In the genomic region with DNA sequence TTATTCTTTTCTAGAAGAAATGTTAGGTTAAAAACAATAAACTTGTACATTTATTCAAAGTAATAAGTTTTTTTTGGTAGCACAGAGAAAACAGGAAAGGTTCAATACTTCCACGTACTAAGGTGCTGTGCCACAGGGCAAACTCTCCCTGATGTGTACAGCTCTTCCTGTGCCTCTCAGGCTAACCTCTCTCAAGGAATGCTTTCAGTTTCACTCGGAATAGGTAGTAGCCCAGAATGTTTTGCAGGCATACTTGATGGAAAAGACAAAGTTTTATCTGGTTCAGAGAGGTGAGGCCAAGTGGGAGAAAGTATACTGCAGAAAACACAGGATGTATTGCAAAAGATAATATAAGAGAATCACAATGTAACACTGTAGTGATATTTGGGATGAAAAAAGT, we compare ENCODE assay signal across 21 cellular contexts.
"Had no signal": no experiment of that assay in that cellular context is flagged by ENCODE, and none has a peak within 500 bp of the region (broad histone marks: within the 10 kb centered on the region; RNA-seq: fewer than 3 reads in every experiment).

No MANE protein-coding gene starts in this region.

- H3K27ac Mint-ChIP-seq: activated naive CD4-positive, alpha-beta T cell treated with anti-CD3 and anti-CD28 coated beads, Interleukin-2, amount 10 ng/mL, durations not matched to agents 7 days and 5 days; nephron progenitor cell; stimulated activated naive B cell treated with anti-CD40 and anti-IgM and Interleukin-4, amounts not matched to agents 10 μg/mL and 1 μg/mL and 100 μg/mL, for 72 hours; WTC11 had no signal

- H3K4me1 ChIP-seq: pancreas had no signal

- H3K4me2 ChIP-seq: smooth muscle cell had no signal

- H3K27ac ChIP-seq: gastrocnemius medialis, pancreas, psoas muscle had no signal

- H3K9me3 ChIP-seq: esophagus muscularis mucosa, gastrocnemius medialis, pancreas, psoas muscle had no signal

- H3K4me3 Mint-ChIP-seq: activated naive CD4-positive, alpha-beta T cell treated with anti-CD3 and anti-CD28 coated beads, Interleukin-2, amount 10 ng/mL, durations not matched to agents 7 days and 5 days; nephron progenitor cell; stimulated activated naive B cell treated with anti-CD40 and anti-IgM and Interleukin-4, amounts not matched to agents 10 μg/mL and 1 μg/mL and 100 μg/mL, for 72 hours; WTC11 had no signal

- H3K27me3 ChIP-seq: esophagus muscularis mucosa, gastrocnemius medialis, pancreas had no signal

- DNase-seq: activated CD4-positive, alpha-beta T cell treated with anti-CD3 and anti-CD28 coated beads, Interleukin-2, amount 50 U/mL, for 48 hours; activated CD8-positive, alpha-beta memory T cell treated with anti-CD3 and anti-CD28 coated beads, Interleukin-2, amount 50 U/mL, for 48 hours; activated effector memory CD4-positive, alpha-beta T cell treated with Interleukin-2 at 50 U/mL for 16 hours; activated naive CD4-positive, alpha-beta T cell treated with anti-CD3 and anti-CD28 coated beads, Interleukin-2, amount 10 ng/mL, durations not matched to agents 7 days and 5 days; activated T-cell treated with anti-CD3 and anti-CD28 coated beads, Interleukin-2, amount 50 U/mL, for 48 hours; amygdala; gastrocnemius medialis; head of caudate nucleus; islet precursor cell; nephron progenitor cell; pancreas; psoas muscle; right cardiac atrium; stimulated activated CD4-positive, alpha-beta T cell treated with anti-CD3 and anti-CD28 coated beads, Interleukin-2, amount 100 ng/mL, for 48 hours; stimulated activated CD8-positive, alpha-beta memory T cell treated with anti-CD3 and anti-CD28 coated beads, Interleukin-4, amount 100 ng/mL, for 48 hours; stimulated activated naive B cell treated with anti-CD40 and anti-IgM and Interleukin-4, amounts not matched to agents 10 μg/mL and 1 μg/mL and 100 μg/mL, for 72 hours; T-helper 9 cell had no signal

- ATAC-seq: gastrocnemius medialis; pancreas; psoas muscle; right cardiac atrium; stimulated activated naive B cell treated with anti-CD40 and anti-IgM and Interleukin-4, amounts not matched to agents 10 μg/mL and 1 μg/mL and 100 μg/mL, for 72 hours; WTC11 had no signal

- H3K4me3 ChIP-seq: coronary artery, esophagus muscularis mucosa, gastrocnemius medialis, pancreas, psoas muscle, smooth muscle cell had no signal

- H3K27me3 Mint-ChIP-seq: activated naive CD4-positive, alpha-beta T cell treated with anti-CD3 and anti-CD28 coated beads, Interleukin-2, amount 10 ng/mL, durations not matched to agents 7 days and 5 days; stimulated activated naive B cell treated with anti-CD40 and anti-IgM and Interleukin-4, amounts not matched to agents 10 μg/mL and 1 μg/mL and 100 μg/mL, for 72 hours had no signal

- H3K36me3 ChIP-seq: gastrocnemius medialis, pancreas had no signal

- H3K9me3 Mint-ChIP-seq: activated naive CD4-positive, alpha-beta T cell treated with anti-CD3 and anti-CD28 coated beads, Interleukin-2, amount 10 ng/mL, durations not matched to agents 7 days and 5 days; nephron progenitor cell; stimulated activated naive B cell treated with anti-CD40 and anti-IgM and Interleukin-4, amounts not matched to agents 10 μg/mL and 1 μg/mL and 100 μg/mL, for 72 hours; WTC11 had no signal
